ENCODE assay signal across 8 cellular contexts in the genomic region with DNA sequence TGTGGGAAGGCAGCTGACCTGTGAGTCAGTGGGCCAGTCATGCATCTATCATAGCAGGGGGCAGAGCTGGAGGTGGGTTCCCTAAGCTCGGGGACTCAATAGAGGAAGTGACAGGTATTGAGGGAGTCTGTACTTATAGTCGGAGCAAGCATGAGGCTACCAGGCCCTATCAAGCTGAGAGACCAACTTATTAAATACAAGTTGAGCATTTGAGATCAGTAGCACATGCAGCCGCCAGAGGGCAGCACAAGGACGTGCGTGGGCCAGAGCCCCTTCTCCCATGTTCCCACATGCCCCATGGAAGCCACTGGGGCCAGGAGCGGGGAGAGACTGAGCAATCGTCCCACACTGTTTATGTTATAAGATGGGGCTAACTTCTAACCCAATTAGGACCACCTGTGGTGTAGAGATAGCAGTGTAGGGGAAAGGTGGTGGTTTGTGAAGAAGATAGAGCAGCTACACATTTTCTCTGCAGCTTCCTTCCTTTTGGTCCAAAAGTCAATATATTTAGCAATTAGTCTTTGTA. TPM values are rescaled to one million over a fixed set of nuclear protein-coding genes. Genes with fewer than 3 reads are reported as not detected.
A peak's percentile ranks its signal among the peaks of the same experiment; 100 is the strongest.
DNase-seq lines count a peak whose midpoint lies in the region; ATAC-seq and TF ChIP-seq lines count a peak whose summit lies in the region.

No MANE protein-coding gene starts in this region.

- H3K27ac ChIP-seq in HEK293 (ENCODE audit: extremely low read depth, low read depth, low read length), result no peak overlapping the region
- H3K27ac ChIP-seq in esophagus squamous epithelium, result no peak overlapping the region
- H3K27ac ChIP-seq in osteoblast (ENCODE audit: low read depth, low read length), result no peak overlapping the region

- H3K4me2 ChIP-seq in osteoblast (ENCODE audit: insufficient read depth, low read length), result no peak overlapping the region

- H3K36me3 ChIP-seq in HEK293 (ENCODE audit: control insufficient read depth in 2 of 2, insufficient read depth in 1 of 2, low read length in 2 of 2), result peaks cover 22 to 46% of the 10 kb centered on the region in 2 experiments
- H3K36me3 ChIP-seq in esophagus squamous epithelium, result peaks cover 0 to 79% (median 0%) of the 10 kb centered on the region in 3 donors
- no peaks in the 10 kb centered on the region for H3K36me3 ChIP-seq in osteoblast (ENCODE audit: insufficient read depth, low read length)

- intact Hi-C loops in esophagus squamous epithelium (cut with DNase I), result no loop called here

- H3K79me2 ChIP-seq in osteoblast (ENCODE audit: insufficient read depth, low read length), result no peaks in the 10 kb centered on the region

- WGBS in esophagus squamous epithelium, 2 donors, result 20 to 28% methylated on average over 2 to 5 of the region's 7 CpGs

- TF ChIP-seq POLR2A in esophagus squamous epithelium (IDR thresholded peaks at IDR 0.05), result no peak

- H3K4me1 ChIP-seq in HEK293 (ENCODE audit: control insufficient read depth, insufficient read depth, low read length) (no peaks in the 10 kb centered on the region), esophagus squamous epithelium (no peaks in the 10 kb centered on the region), osteoblast (ENCODE audit: insufficient read depth, low read length) (no peaks in the 10 kb centered on the region)

- no peaks in the 10 kb centered on the region for H4K20me1 ChIP-seq in osteoblast (ENCODE audit: insufficient read depth, low read length)

- CTCF ChIA-PET in HEK293 (lab: Yijun Ruan, JAX), result interaction anchor here (0.5 to 5.5 kb wide), 30 partner anchors 11 to 1401 kb away, joined by 3 to 67 read pairs (median 3); a partner anchor contains a TSS

- H2AFZ ChIP-seq in osteoblast (ENCODE audit: low read length), result peak overlapping the region; percentile 25

- DNase-seq in EL, result peak; percentile 70
- DNase-seq in NCI-H774 (lab: John Stamatoyannopoulos, UW), result peak; percentile 20
- peak; percentile 78 for DNase-seq in activated CD8-positive, alpha-beta memory T cell treated with anti-CD3 and anti-CD28 coated beads for 24 hours
- DNase-seq in esophagus squamous epithelium (lab: John Stamatoyannopoulos, UW), result no peak
- no peak for DNase-seq in osteoblast (ENCODE audit: insufficient read length, low spot score, missing footprints)

- TF ChIP-seq CTCF in HEK293 (tag by site-specific recombination; IDR thresholded peaks at IDR 0.05), result peak; percentile 39; the same call in 1 of the 2 replicates
- peak; percentile 29 to 65 (median 37) for TF ChIP-seq CTCF in esophagus squamous epithelium (IDR thresholded peaks at IDR 0.05)
- peak; percentile 74 for TF ChIP-seq CTCF in osteoblast (IDR thresholded peaks at IDR 0.05; ENCODE audit: extremely low read depth, low read depth, low read length)

- H3K4me3 ChIP-seq in HEK293 (ENCODE audit: low read depth, low read length), result no peak overlapping the region
- H3K4me3 ChIP-seq in esophagus squamous epithelium, result no peak overlapping the region
- H3K4me3 ChIP-seq in osteoblast (ENCODE audit: insufficient read depth, low read length), result no peak overlapping the region

- POLR2A ChIA-PET in HEK293 (lab: Yijun Ruan, JAX), result interaction anchor here (0.6 kb wide), 1 partner anchor 65 kb away, joined by 3 read pairs; no protein-coding TSS in a partner anchor

- H3K9me3 ChIP-seq in HEK293 (ENCODE audit: control insufficient read depth, insufficient read depth, low read depth, low read length) (no peaks in the 10 kb centered on the region), esophagus squamous epithelium (no peaks in the 10 kb centered on the region), osteoblast (ENCODE audit: low read depth, low read length) (no peaks in the 10 kb centered on the region)

- H3K27me3 ChIP-seq in esophagus squamous epithelium (no peaks in the 10 kb centered on the region), osteoblast (ENCODE audit: insufficient read depth, low read length) (no peaks in the 10 kb centered on the region)

- ATAC-seq in GM18858 (IDR thresholded peaks at IDR 0.05; ENCODE audit: unreplicated experiment) (no peak), GM21717 (IDR thresholded peaks at IDR 0.05; ENCODE audit: unreplicated experiment) (no peak)

TF ChIP-seq in HEK293, 187 proteins besides CTCF, POLR2A, EP300 and RAD21 (continues in another document):
- TF ChIP-seq ZNF660 (tag by site-specific recombination; IDR thresholded peaks at IDR 0.05) (no peak), ZBTB17 (tag by site-specific recombination; IDR thresholded peaks at IDR 0.05) (0 out of 2 replicates have a peak, but pooled peaks have one; percentile 33), ZNF174 (tag by site-specific recombination; IDR thresholded peaks at IDR 0.05) (no peak), KLF1 (tag by site-specific recombination; IDR thresholded peaks at IDR 0.05) (no peak), ZNF112 (tag by site-specific recombination; IDR thresholded peaks at IDR 0.05) (no peak), ZNF366 (tag by site-specific recombination; conservative IDR thresholded peaks at IDR 0.05) (no peak), ZNF777 (tag by site-specific recombination; IDR thresholded peaks at IDR 0.05; ENCODE audit: borderline replicate concordance) (no peak), ZNF654 (tag by site-specific recombination; IDR thresholded peaks at IDR 0.05; ENCODE audit: low read depth) (peak; percentile 28; the same call in 1 of the 2 replicates), MEIS1 (CRISPR knock-in tag; IDR thresholded peaks at IDR 0.05; ENCODE audit: borderline replicate concordance) (no peak), YY2 (tag by site-specific recombination; IDR thresholded peaks at IDR 0.05) (0 out of 2 replicates have a peak, but pooled peaks have one; percentile 18), ZNF274 (IDR thresholded peaks at IDR 0.05; ENCODE audit: low read length) (no peak), ZNF274 (tag by site-specific recombination; IDR thresholded peaks at IDR 0.05; ENCODE audit: borderline replicate concordance) (no peak), HOXA7 (CRISPR knock-in tag; IDR thresholded peaks at IDR 0.05; ENCODE audit: borderline replicate concordance) (no peak), ZNF560 (tag by site-specific recombination; IDR thresholded peaks at IDR 0.05; ENCODE audit: borderline replicate concordance) (no peak), ZIC2 (tag by site-specific recombination; IDR thresholded peaks at IDR 0.05) (peak; percentile 52), ZNF341 (tag by site-specific recombination; IDR thresholded peaks at IDR 0.05; ENCODE audit: low read depth) (no peak), ZNF629 (tag by site-specific recombination; IDR thresholded peaks at IDR 0.05) (no peak)
- TF ChIP-seq, protein P1, sequence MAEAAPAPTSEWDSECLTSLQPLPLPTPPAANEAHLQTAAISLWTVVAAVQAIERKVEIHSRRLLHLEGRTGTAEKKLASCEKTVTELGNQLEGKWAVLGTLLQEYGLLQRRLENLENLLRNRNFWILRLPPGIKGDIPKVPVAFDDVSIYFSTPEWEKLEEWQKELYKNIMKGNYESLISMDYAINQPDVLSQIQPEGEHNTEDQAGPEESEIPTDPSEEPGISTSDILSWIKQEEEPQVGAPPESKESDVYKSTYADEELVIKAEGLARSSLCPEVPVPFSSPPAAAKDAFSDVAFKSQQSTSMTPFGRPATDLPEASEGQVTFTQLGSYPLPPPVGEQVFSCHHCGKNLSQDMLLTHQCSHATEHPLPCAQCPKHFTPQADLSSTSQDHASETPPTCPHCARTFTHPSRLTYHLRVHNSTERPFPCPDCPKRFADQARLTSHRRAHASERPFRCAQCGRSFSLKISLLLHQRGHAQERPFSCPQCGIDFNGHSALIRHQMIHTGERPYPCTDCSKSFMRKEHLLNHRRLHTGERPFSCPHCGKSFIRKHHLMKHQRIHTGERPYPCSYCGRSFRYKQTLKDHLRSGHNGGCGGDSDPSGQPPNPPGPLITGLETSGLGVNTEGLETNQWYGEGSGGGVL (tag by site-specific recombination; IDR thresholded peaks at IDR 0.05), result no peak
- TF ChIP-seq, protein P2, sequence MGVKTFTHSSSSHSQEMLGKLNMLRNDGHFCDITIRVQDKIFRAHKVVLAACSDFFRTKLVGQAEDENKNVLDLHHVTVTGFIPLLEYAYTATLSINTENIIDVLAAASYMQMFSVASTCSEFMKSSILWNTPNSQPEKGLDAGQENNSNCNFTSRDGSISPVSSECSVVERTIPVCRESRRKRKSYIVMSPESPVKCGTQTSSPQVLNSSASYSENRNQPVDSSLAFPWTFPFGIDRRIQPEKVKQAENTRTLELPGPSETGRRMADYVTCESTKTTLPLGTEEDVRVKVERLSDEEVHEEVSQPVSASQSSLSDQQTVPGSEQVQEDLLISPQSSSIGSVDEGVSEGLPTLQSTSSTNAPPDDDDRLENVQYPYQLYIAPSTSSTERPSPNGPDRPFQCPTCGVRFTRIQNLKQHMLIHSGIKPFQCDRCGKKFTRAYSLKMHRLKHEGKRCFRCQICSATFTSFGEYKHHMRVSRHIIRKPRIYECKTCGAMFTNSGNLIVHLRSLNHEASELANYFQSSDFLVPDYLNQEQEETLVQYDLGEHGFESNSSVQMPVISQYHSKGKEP (tag by site-specific recombination; IDR thresholded peaks at IDR 0.05), result no peak
- TF ChIP-seq, protein P3, sequence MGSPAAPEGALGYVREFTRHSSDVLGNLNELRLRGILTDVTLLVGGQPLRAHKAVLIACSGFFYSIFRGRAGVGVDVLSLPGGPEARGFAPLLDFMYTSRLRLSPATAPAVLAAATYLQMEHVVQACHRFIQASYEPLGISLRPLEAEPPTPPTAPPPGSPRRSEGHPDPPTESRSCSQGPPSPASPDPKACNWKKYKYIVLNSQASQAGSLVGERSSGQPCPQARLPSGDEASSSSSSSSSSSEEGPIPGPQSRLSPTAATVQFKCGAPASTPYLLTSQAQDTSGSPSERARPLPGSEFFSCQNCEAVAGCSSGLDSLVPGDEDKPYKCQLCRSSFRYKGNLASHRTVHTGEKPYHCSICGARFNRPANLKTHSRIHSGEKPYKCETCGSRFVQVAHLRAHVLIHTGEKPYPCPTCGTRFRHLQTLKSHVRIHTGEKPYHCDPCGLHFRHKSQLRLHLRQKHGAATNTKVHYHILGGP (tag by site-specific recombination; IDR thresholded peaks at IDR 0.05), result no peak
- TF ChIP-seq, protein P4, sequence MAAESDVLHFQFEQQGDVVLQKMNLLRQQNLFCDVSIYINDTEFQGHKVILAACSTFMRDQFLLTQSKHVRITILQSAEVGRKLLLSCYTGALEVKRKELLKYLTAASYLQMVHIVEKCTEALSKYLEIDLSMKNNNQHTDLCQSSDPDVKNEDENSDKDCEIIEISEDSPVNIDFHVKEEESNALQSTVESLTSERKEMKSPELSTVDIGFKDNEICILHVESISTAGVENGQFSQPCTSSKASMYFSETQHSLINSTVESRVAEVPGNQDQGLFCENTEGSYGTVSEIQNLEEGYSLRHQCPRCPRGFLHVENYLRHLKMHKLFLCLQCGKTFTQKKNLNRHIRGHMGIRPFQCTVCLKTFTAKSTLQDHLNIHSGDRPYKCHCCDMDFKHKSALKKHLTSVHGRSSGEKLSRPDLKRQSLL (tag by site-specific recombination; IDR thresholded peaks at IDR 0.05), result no peak

RNA-seq across cellular contexts. Expression of a gene that starts 13.0 kb away (rescaled TPM):
- total RNA-seq in esophagus squamous epithelium (under 1 TPM in 3 of 4 donors, not detected in 1; 0.49 to 0.67 (median 0.57) TPM), osteoblast (under 0.01 TPM in 1 of 2 replicates, not detected in the other)

RNA-seq across cellular contexts. Expression of a gene that starts 17.0 kb away (rescaled TPM):
- total RNA-seq in esophagus squamous epithelium (10 to 100 TPM in 1 of 4 donors, 1 to 10 TPM in 3; 4.2 to 17.7 (median 7.7) TPM), osteoblast (0.72 and 1.8 TPM in 2 replicates)

Comparison
In these comparisons a context has a peak if more than half of its experiments do, and no peak if none do; other contexts are left out.
1. DNase-seq: peak in EL (single experiment), NCI-H774 (single experiment) and activated CD8-positive, alpha-beta memory T cell treated with anti-CD3 and anti-CD28 coated beads for 24 hours (single experiment); none in esophagus squamous epithelium (single experiment) and osteoblast (single experiment).
2. Peak in every context shown above with its lines, with median percentiles within 50 percentile points of each other: CTCF ChIP-seq.